In genomic region chr7:41928781-41929180, GRCh38 we compare ENCODE assay signal across 32 cellular contexts.
"Had no signal": no experiment of that assay in that cellular context is flagged by ENCODE, and none has a peak within 500 bp of the region (broad histone marks: within the 10 kb centered on the region; RNA-seq: fewer than 3 reads in every experiment).

No MANE protein-coding gene starts in this region.

- H3K4me3 ChIP-seq: body of pancreas, breast epithelium, MG63, Peyer's patch, SJSA1 had no signal

- H3K9me3 Mint-ChIP-seq: activated CD4-positive, alpha-beta T cell treated with anti-CD3 and anti-CD28 coated beads, Interleukin-2, amount 10 ng/mL, durations not matched to agents 24 days and 14 days; activated CD8-positive, alpha-beta T cell treated with anti-CD3 and anti-CD28 coated beads for 36 hours; activated naive CD8-positive, alpha-beta T cell treated with anti-CD3 and anti-CD28 coated beads for 36 hours; activated T-helper 17 cell treated with anti-CD3 and anti-CD28 coated beads, Interleukin-2, amount 50 U/mL, for 72 hours; T-helper 2 cell treated with Interferon-gamma antibody and Interleukin-4, amounts not matched to agents 5 μg/mL and 100 μg/mL, for 36 hours had no signal

- H3K4me3 Mint-ChIP-seq: activated CD4-positive, alpha-beta T cell treated with anti-CD3 and anti-CD28 coated beads, Interleukin-2, amount 10 ng/mL, durations not matched to agents 24 days and 14 days; activated CD8-positive, alpha-beta T cell treated with anti-CD3 and anti-CD28 coated beads for 36 hours; activated naive CD8-positive, alpha-beta T cell treated with anti-CD3 and anti-CD28 coated beads for 36 hours; activated T-cell treated with anti-CD3 and anti-CD28 coated beads, Interleukin-2, amount 50 U/mL, for 72 hours; activated T-helper 17 cell treated with anti-CD3 and anti-CD28 coated beads, Interleukin-2, amount 50 U/mL, for 72 hours; T-helper 1 cell treated with Interleukin-12 subunit alpha and Interleukin-12 subunit beta and Interleukin-4 antibody, amounts not matched to agents 30 μg/mL and 1 μg/mL, for 36 hours; T-helper 2 cell treated with Interferon-gamma antibody and Interleukin-4, amounts not matched to agents 5 μg/mL and 100 μg/mL, for 36 hours had no signal

- H3K4me1 Mint-ChIP-seq: activated T-helper 17 cell treated with anti-CD3 and anti-CD28 coated beads, Interleukin-2, amount 50 U/mL, for 72 hours had no signal

- H3K27ac ChIP-seq: body of pancreas, breast epithelium, Peyer's patch, SJSA1 had no signal

- H3K9me3 ChIP-seq: body of pancreas, breast epithelium, MG63, Peyer's patch, SJSA1, SK-N-SH had no signal

- H3K4me1 ChIP-seq: body of pancreas, breast epithelium, Peyer's patch had no signal

- FAIRE-seq: TTC549 had no signal

- H3K4me2 ChIP-seq: SK-N-SH had no signal

- ATAC-seq: activated CD8-positive, alpha-beta T cell treated with anti-CD3 and anti-CD28 coated beads for 36 hours; activated T-cell treated with anti-CD3 and anti-CD28 coated beads, Interleukin-2, amount 50 U/mL, for 72 hours; activated T-helper 17 cell treated with anti-CD3 and anti-CD28 coated beads, Interleukin-2, amount 50 U/mL, for 72 hours; body of pancreas; PC-3 had no signal

- H3K27ac Mint-ChIP-seq: activated CD4-positive, alpha-beta T cell treated with anti-CD3 and anti-CD28 coated beads, Interleukin-2, amount 10 ng/mL, durations not matched to agents 24 days and 14 days; activated CD8-positive, alpha-beta T cell treated with anti-CD3 and anti-CD28 coated beads for 36 hours; activated naive CD8-positive, alpha-beta T cell treated with anti-CD3 and anti-CD28 coated beads for 36 hours; activated T-cell treated with anti-CD3 and anti-CD28 coated beads, Interleukin-2, amount 50 U/mL, for 72 hours; activated T-helper 17 cell treated with anti-CD3 and anti-CD28 coated beads, Interleukin-2, amount 50 U/mL, for 72 hours; T-helper 1 cell treated with Interleukin-12 subunit alpha and Interleukin-12 subunit beta and Interleukin-4 antibody, amounts not matched to agents 30 μg/mL and 1 μg/mL, for 36 hours; T-helper 2 cell treated with Interferon-gamma antibody and Interleukin-4, amounts not matched to agents 5 μg/mL and 100 μg/mL, for 36 hours had no signal

- H3K27me3 ChIP-seq: body of pancreas, breast epithelium, MG63, Peyer's patch, SJSA1 had no signal

- H3K9ac ChIP-seq: SK-N-SH had no signal

- H3K36me3 Mint-ChIP-seq: activated naive CD8-positive, alpha-beta T cell treated with anti-CD3 and anti-CD28 coated beads for 36 hours had no signal

- DNase-seq: activated CD4-positive, alpha-beta T cell treated with anti-CD3 and anti-CD28 coated beads, Interleukin-2, amount 10 ng/mL, durations not matched to agents 24 days and 14 days; activated CD4-positive, alpha-beta T cell treated with anti-CD3 and anti-CD28 coated beads, Interleukin-2, amount 50 U/mL, for 4 hours; activated CD8-positive, alpha-beta T cell treated with anti-CD3 and anti-CD28 coated beads for 36 hours; activated effector memory CD4-positive, alpha-beta T cell treated with anti-CD3 and anti-CD28 coated beads, Interleukin-2, amount 50 U/mL, for 16 hours; activated naive CD4-positive, alpha-beta T cell; activated naive CD4-positive, alpha-beta T cell treated with anti-CD3 and anti-CD28 coated beads, Interleukin-2, amount 50 U/mL, for 16 hours; activated naive CD8-positive, alpha-beta T cell treated with anti-CD3 and anti-CD28 coated beads for 36 hours; activated T-cell treated with anti-CD3 and anti-CD28 coated beads, Interleukin-2, amount 50 U/mL, for 1 hour; activated T-cell treated with anti-CD3 and anti-CD28 coated beads, Interleukin-2, amount 50 U/mL, for 72 hours; amniotic stem cell; aorta; body of pancreas; MG63; NCI-H1048; NCI-H1105 treated with DMSO at 0.1 percent for 48 hours; NCI-H1436; NCI-H1694; NCI-H2029; NCI-H345; NCI-H524 treated with DMSO at 0.1 percent for 48 hours; NK-92 treated with Interleukin-12 subunit alpha and Interleukin-12 subunit beta, amount 100 ng/mL, for 24 hours; PC-3; Peyer's patch; RPMI8226; SHP77 treated with DMSO at 0.1 percent for 48 hours; SK-N-SH had no signal

- H3K36me3 ChIP-seq: breast epithelium, MG63, Peyer's patch, SJSA1 had no signal
